In genomic region chr1:10630661-10631120, GRCh38 we compare ENCODE assay signal across 2 cellular contexts.
TF ChIP-seq lines count a peak whose summit lies in the region.

No MANE protein-coding gene starts in this region.

TF ChIP-seq in SK-N-SH, 30 proteins besides CTCF, POLR2A, EP300 and RAD21 (continued from another document):
- no peak for TF ChIP-seq SMC3 (IDR thresholded peaks at IDR 0.05; ENCODE audit: low read depth, low read length)
- TF ChIP-seq TEAD4 (IDR thresholded peaks at IDR 0.05; ENCODE audit: borderline replicate concordance, insufficient read depth), result no peak
- no peak for TF ChIP-seq MEF2A (IDR thresholded peaks at IDR 0.05; ENCODE audit: borderline replicate concordance, low read depth)
- TF ChIP-seq USF1 (IDR thresholded peaks at IDR 0.05; ENCODE audit: borderline replicate concordance, low read depth), result no peak
- no peak for TF ChIP-seq YY1 (IDR thresholded peaks at IDR 0.05; ENCODE audit: low read depth)
- no peak for TF ChIP-seq GABPA (IDR thresholded peaks at IDR 0.05; ENCODE audit: low read depth)
- no peak for TF ChIP-seq SIN3A (IDR thresholded peaks at IDR 0.05; ENCODE audit: borderline replicate concordance, low read depth, low read length)
- TF ChIP-seq USF2 (IDR thresholded peaks at IDR 0.05; ENCODE audit: borderline replicate concordance, low read depth, low read length), result no peak
- no peak for TF ChIP-seq ZBTB33 (IDR thresholded peaks at IDR 0.05; ENCODE audit: borderline replicate concordance, low read depth)
- no peak for TF ChIP-seq FOXJ3 (CRISPR knock-in tag; IDR thresholded peaks at IDR 0.05)
- no peak for TF ChIP-seq RCOR1 (IDR thresholded peaks at IDR 0.05; ENCODE audit: low read length)
- TF ChIP-seq POLR2AphosphoS5 (IDR thresholded peaks at IDR 0.05; ENCODE audit: low read depth, low read length), result no peak

TF ChIP-seq in SK-N-SH treated with all-trans-retinoic acid at 6 μM for 48 hours, 23 proteins besides CTCF, POLR2A, EP300 and RAD21 (continued from another document):
- no peak for TF ChIP-seq ZFP30 (CRISPR knock-in tag; IDR thresholded peaks at IDR 0.05)
- no peak for TF ChIP-seq TOX (CRISPR knock-in tag; IDR thresholded peaks at IDR 0.05; ENCODE audit: borderline replicate concordance)
- TF ChIP-seq, protein P1, sequence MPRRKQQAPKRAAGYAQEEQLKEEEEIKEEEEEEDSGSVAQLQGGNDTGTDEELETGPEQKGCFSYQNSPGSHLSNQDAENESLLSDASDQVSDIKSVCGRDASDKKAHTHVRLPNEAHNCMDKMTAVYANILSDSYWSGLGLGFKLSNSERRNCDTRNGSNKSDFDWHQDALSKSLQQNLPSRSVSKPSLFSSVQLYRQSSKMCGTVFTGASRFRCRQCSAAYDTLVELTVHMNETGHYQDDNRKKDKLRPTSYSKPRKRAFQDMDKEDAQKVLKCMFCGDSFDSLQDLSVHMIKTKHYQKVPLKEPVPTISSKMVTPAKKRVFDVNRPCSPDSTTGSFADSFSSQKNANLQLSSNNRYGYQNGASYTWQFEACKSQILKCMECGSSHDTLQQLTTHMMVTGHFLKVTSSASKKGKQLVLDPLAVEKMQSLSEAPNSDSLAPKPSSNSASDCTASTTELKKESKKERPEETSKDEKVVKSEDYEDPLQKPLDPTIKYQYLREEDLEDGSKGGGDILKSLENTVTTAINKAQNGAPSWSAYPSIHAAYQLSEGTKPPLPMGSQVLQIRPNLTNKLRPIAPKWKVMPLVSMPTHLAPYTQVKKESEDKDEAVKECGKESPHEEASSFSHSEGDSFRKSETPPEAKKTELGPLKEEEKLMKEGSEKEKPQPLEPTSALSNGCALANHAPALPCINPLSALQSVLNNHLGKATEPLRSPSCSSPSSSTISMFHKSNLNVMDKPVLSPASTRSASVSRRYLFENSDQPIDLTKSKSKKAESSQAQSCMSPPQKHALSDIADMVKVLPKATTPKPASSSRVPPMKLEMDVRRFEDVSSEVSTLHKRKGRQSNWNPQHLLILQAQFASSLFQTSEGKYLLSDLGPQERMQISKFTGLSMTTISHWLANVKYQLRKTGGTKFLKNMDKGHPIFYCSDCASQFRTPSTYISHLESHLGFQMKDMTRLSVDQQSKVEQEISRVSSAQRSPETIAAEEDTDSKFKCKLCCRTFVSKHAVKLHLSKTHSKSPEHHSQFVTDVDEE (CRISPR knock-in tag; IDR thresholded peaks at IDR 0.05), result no peak
- TF ChIP-seq ZNF70 (CRISPR knock-in tag; IDR thresholded peaks at IDR 0.05), result no peak
- TF ChIP-seq, protein P2, sequence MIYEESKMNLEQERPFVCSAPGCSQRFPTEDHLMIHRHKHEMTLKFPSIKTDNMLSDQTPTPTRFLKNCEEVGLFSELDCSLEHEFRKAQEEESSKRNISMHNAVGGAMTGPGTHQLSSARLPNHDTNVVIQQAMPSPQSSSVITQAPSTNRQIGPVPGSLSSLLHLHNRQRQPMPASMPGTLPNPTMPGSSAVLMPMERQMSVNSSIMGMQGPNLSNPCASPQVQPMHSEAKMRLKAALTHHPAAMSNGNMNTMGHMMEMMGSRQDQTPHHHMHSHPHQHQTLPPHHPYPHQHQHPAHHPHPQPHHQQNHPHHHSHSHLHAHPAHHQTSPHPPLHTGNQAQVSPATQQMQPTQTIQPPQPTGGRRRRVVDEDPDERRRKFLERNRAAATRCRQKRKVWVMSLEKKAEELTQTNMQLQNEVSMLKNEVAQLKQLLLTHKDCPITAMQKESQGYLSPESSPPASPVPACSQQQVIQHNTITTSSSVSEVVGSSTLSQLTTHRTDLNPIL (CRISPR knock-in tag; IDR thresholded peaks at IDR 0.05; ENCODE audit: low read depth), result no peak
- TF ChIP-seq CSDC2 (CRISPR knock-in tag; IDR thresholded peaks at IDR 0.05), result no peak
- TF ChIP-seq OSR1 (CRISPR knock-in tag; IDR thresholded peaks at IDR 0.05), result no peak
- TF ChIP-seq GLIS3 (CRISPR knock-in tag; IDR thresholded peaks at IDR 0.05), result no peak
- TF ChIP-seq ZNF565 (CRISPR knock-in tag; conservative IDR thresholded peaks at IDR 0.05; ENCODE audit: low read depth), result no peak
- TF ChIP-seq POU6F1 (CRISPR knock-in tag; IDR thresholded peaks at IDR 0.05; ENCODE audit: borderline replicate concordance, low read depth), result no peak
